Comparison of ENCODE assay signal across 8 cellular contexts in the genomic region with DNA sequence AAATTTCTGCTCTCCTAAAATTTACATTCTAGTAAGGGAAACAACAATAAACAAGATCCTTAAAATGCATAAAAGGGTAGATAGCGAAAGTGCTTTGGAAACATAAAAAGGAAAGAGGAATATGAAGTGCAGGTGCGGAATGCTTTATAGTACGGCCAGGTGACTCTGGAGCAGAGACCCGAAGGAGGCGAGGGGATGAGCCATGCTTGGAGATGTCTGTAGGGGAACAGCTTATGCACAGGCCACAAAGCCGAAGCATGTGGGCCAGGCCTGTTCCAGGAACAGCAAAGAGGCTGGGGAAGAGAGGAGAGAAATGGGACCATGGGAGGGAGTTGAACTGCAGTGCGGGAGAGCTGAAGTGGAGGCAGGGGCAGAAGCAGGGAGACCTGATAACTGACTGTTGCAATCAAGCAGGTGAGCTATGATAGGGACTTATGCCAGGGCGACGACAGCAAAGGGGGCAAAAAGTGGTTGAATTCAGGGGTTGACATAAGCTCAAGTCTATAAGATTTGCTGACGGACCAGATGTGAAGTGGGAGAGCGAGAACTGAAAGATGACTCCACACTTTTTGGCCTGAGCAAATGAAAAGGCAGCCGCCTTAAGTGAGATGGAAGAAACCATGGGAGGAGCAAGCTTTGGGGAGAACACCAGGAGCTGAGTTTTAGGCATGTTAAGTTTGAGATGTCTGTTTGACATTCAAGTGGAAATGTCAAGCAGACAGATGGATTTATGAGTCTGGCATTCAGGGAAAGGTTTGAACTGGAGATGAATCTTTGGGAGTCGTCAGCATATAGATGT.
DNase-seq lines count a peak whose midpoint lies in the region; ATAC-seq and TF ChIP-seq lines count a peak whose summit lies in the region.

No MANE protein-coding gene starts in this region.

- H3K27me3 Mint-ChIP-seq in natural killer cell treated with Interleukin-12 subunit alpha and Interleukin-12 subunit beta and Interleukin-15 and Interleukin-18, amount 100 ng/mL, for 72 hours = peaks cover 6 to 11% of the 10 kb centered on the region in 2 donors

- intact Hi-C loops in colonic mucosa (cut with DNase I) = no loop called here
- intact Hi-C loops in left colon (cut with DNase I, micrococcal nuclease) = no loop called here
- intact Hi-C loops in adrenal gland (cut with DNase I) = no loop called here

- H3K4me3 ChIP-seq in BLaER1 = peak overlapping the region; percentile 91
- peak overlapping the region; percentile 77 for H3K4me3 ChIP-seq in NB4 (ENCODE audit: low read depth, low read length)
- H3K4me3 ChIP-seq in colonic mucosa = peak overlapping the region; percentile 64
- H3K4me3 ChIP-seq in adrenal gland = peak overlapping the region in 2 of 4 donors; percentile 83 to 100

- H3K27ac Mint-ChIP-seq in natural killer cell treated with Interleukin-12 subunit alpha and Interleukin-12 subunit beta and Interleukin-15 and Interleukin-18, amount 100 ng/mL, for 72 hours = peak overlapping the region; percentile 65 to 78

- H3K27me3 ChIP-seq in BLaER1 = no peaks in the 10 kb centered on the region
- no peaks in the 10 kb centered on the region for H3K27me3 ChIP-seq in colonic mucosa
- no peaks in the 10 kb centered on the region for H3K27me3 ChIP-seq in adrenal gland

- peaks cover 23 to 37% of the 10 kb centered on the region in 2 donors for H3K4me1 Mint-ChIP-seq in natural killer cell treated with Interleukin-12 subunit alpha and Interleukin-12 subunit beta and Interleukin-15 and Interleukin-18, amount 100 ng/mL, for 72 hours (ENCODE audit: low read depth in 2 of 2)

- H3K9me3 ChIP-seq in BLaER1 (no peaks in the 10 kb centered on the region), colonic mucosa (no peaks in the 10 kb centered on the region), adrenal gland (replicated peaks in 1 of 3) (no peaks in the 10 kb centered on the region)

- DNase-seq in NB4 (ENCODE audit: low read depth) (peak; percentile 42), colonic mucosa (no peak), left colon (no peak), adrenal gland (no peak), HK-2 (ENCODE audit: unreplicated experiment) (no peak)
- peak; percentile 56 for DNase-seq in natural killer cell treated with Interleukin-12 subunit alpha and Interleukin-12 subunit beta and Interleukin-15 and Interleukin-18, amount 100 ng/mL, for 72 hours (ENCODE audit: low spot score)

- peak overlapping the region; percentile 97 for H3K4me3 Mint-ChIP-seq in natural killer cell treated with Interleukin-12 subunit alpha and Interleukin-12 subunit beta and Interleukin-15 and Interleukin-18, amount 100 ng/mL, for 72 hours

- TF ChIP-seq CTCF in NB4 (IDR thresholded peaks at IDR 0.05; ENCODE audit: low read depth, low read length) (no peak), colonic mucosa (IDR thresholded peaks at IDR 0.05) (no peak), adrenal gland (IDR thresholded peaks at IDR 0.05) (no peak)

- H3K36me3 ChIP-seq in BLaER1 = peaks cover 8% of the 10 kb centered on the region
- no peaks in the 10 kb centered on the region for H3K36me3 ChIP-seq in colonic mucosa
- H3K36me3 ChIP-seq in adrenal gland (replicated peaks in 1 of 2) = no peaks in the 10 kb centered on the region

- peaks cover 22% of the 10 kb centered on the region for H3K36me3 Mint-ChIP-seq in natural killer cell treated with Interleukin-12 subunit alpha and Interleukin-12 subunit beta and Interleukin-15 and Interleukin-18, amount 100 ng/mL, for 72 hours

- peak overlapping the region; percentile 99 for H3K27ac ChIP-seq in BLaER1
- peak overlapping the region; percentile 93 for H3K27ac ChIP-seq in colonic mucosa
- H3K27ac ChIP-seq in adrenal gland = peak overlapping the region in 2 of 5 donors; percentile 97 to 98

- 78 to 83% (median 81%) methylated on average over 13 of the region's 13 CpGs for WGBS in adrenal gland, 4 donors

- TF ChIP-seq POLR2A in NB4 (IDR thresholded peaks at IDR 0.05; ENCODE audit: extremely low read depth, insufficient read length) (no peak), adrenal gland (IDR thresholded peaks at IDR 0.05) (no peak)

- no peak for ATAC-seq in natural killer cell treated with Interleukin-12 subunit alpha and Interleukin-12 subunit beta and Interleukin-15 and Interleukin-18, amount 100 ng/mL, for 72 hours
- no peak for ATAC-seq in left colon
- ATAC-seq in GM19395 (IDR thresholded peaks at IDR 0.05; ENCODE audit: unreplicated experiment) = no peak

- peak overlapping the region; percentile 75 for H3K4me2 ChIP-seq in BLaER1

- peaks cover 40% of the 10 kb centered on the region for H4K20me1 ChIP-seq in BLaER1

- H3K9me3 Mint-ChIP-seq in natural killer cell treated with Interleukin-12 subunit alpha and Interleukin-12 subunit beta and Interleukin-15 and Interleukin-18, amount 100 ng/mL, for 72 hours = no peaks in the 10 kb centered on the region

- peaks cover 36% of the 10 kb centered on the region for H3K4me1 ChIP-seq in BLaER1
- H3K4me1 ChIP-seq in colonic mucosa = peaks cover 8% of the 10 kb centered on the region
- peaks cover 11 to 28% of the 10 kb centered on the region in 2 donors for H3K4me1 ChIP-seq in adrenal gland (replicated peaks in 1 of 2)

- H3K9ac ChIP-seq in BLaER1 (peak overlapping the region; percentile 99), colonic mucosa (ENCODE audit: low read depth in 2 of 2, low read length in 2 of 2) (peak overlapping the region; percentile 70 to 100)

Comparison
In these comparisons a context has a peak if more than half of its experiments do, and no peak if none do; other contexts are left out.
1. DNase-seq: peak in NB4 (single experiment) and natural killer cell treated with Interleukin-12 subunit alpha and Interleukin-12 subunit beta and Interleukin-15 and Interleukin-18, amount 100 ng/mL, for 72 hours (single experiment); none in colonic mucosa (single experiment), left colon (0 of 2), adrenal gland (0 of 7) and HK-2 (single experiment).